ENCODE assay signal across 32 cellular contexts in the genomic region with DNA sequence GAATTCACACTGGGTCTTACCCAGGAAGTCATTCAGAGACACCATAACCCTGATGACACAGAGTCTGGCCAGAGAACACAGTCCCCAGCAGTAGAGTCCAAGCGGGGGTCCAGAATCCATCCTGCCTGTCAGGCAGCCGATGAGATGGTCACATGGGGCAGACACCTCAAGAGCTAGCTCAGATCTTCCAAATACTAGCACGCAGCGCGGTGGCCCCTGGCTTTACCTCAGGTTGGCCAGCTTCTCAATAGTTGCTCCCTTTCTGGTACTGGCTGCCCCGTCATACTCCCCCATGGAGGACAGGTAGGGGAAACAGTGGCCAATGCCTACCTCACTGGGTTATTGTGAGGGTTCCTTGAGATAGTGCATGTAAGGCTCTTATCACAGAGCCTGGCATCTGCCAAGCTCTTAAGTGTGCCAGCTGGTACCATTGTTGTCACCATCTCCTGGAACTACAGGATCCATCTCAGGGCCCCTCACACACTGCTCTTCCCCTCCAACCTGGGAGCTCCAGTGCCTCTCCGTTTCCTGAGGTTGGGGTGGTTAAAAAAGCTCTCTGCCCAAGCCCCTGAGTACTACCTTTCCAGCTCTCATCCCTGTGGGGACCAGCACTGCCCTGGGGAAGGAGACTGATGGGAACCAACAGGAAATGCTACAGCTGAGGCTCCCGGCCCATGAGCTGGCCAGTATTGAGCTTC. TPM values are rescaled to one million over a fixed set of nuclear protein-coding genes. Genes with fewer than 3 reads are reported as not detected.
"Had no signal": no experiment of that assay in that cellular context is flagged by ENCODE, and none has a peak within 500 bp of the region (broad histone marks: within the 10 kb centered on the region; RNA-seq: fewer than 3 reads in every experiment).

No MANE protein-coding gene starts in this region.

- ATAC-seq: heart right ventricle; mucosa of descending colon; naive thymus-derived CD4-positive, alpha-beta T cell; pancreas; right lobe of liver; stimulated activated naive B cell treated with anti-CD40 and anti-IgM and Interleukin-4, amounts not matched to agents 10 μg/mL and 1 μg/mL and 100 μg/mL, for 72 hours; stimulated activated naive CD8-positive, alpha-beta T cell treated with anti-CD3 and anti-CD28 coated beads, Interleukin-15, Interleukin-2, amounts not matched to agents 100 U/mL and 50 U/mL, for 24 hours had no signal

- H3K9me3 ChIP-seq: heart right ventricle, left ventricle myocardium inferior, mucosa of descending colon, pancreas, right atrium auricular region, right lobe of liver, stomach, suprapubic skin, thoracic aorta, tibial artery, vagina had no signal

- H3K36me3 ChIP-seq: heart right ventricle, left ventricle myocardium inferior, neural progenitor cell, pancreas, right atrium auricular region, right lobe of liver, stomach, suprapubic skin, thoracic aorta, tibial artery, vagina had no signal

- H3K27ac ChIP-seq: heart right ventricle, hepatocyte, left ventricle myocardium inferior, neural progenitor cell, pancreas, right atrium auricular region, right lobe of liver, skin epidermis, stomach, suprapubic skin, thoracic aorta, tibial artery, vagina had no signal

- DNase-seq: heart right ventricle; islet precursor cell; left ventricle myocardium inferior; mesendoderm; midbrain; mucosa of descending colon; naive thymus-derived CD4-positive, alpha-beta T cell; nephron progenitor cell; pancreas; right lobe of liver; stimulated activated CD4-positive, alpha-beta T cell treated with anti-CD3 and anti-CD28 coated beads, Interleukin-12 subunit alpha, Interleukin-12 subunit beta, amount 100 ng/mL, for 4 hours; stimulated activated CD4-positive, alpha-beta T cell treated with anti-CD3 and anti-CD28 coated beads, Interleukin-15, amount 100 ng/mL, for 24 hours; stimulated activated CD4-positive, alpha-beta T cell treated with anti-CD3 and anti-CD28 coated beads, Interleukin-2, amount 100 ng/mL, for 24 hours; stimulated activated CD4-positive, alpha-beta T cell treated with anti-CD3 and anti-CD28 coated beads, Interleukin-4, amount 100 ng/mL, for 1 hour; stimulated activated naive B cell treated with anti-CD40 and anti-IgM and Interleukin-4, amounts not matched to agents 10 μg/mL and 1 μg/mL and 100 μg/mL, for 72 hours; stimulated activated naive CD8-positive, alpha-beta T cell treated with anti-CD3 and anti-CD28 coated beads, Interleukin-15, Interleukin-2, amounts not matched to agents 100 U/mL and 50 U/mL, for 24 hours; stomach; tibial artery had no signal

- H3K27me3 Mint-ChIP-seq: type B pancreatic cell had no signal

- H3K4me1 Mint-ChIP-seq: stimulated activated naive B cell treated with anti-CD40 and anti-IgM and Interleukin-4, amounts not matched to agents 10 μg/mL and 1 μg/mL and 100 μg/mL, for 72 hours had no signal

- H3K36me3 Mint-ChIP-seq: naive thymus-derived CD4-positive, alpha-beta T cell; neural progenitor cell; stimulated activated naive B cell treated with anti-CD40 and anti-IgM and Interleukin-4, amounts not matched to agents 10 μg/mL and 1 μg/mL and 100 μg/mL, for 72 hours; type B pancreatic cell had no signal

- H3K9me3 Mint-ChIP-seq: naive thymus-derived CD4-positive, alpha-beta T cell; nephron progenitor cell; neural progenitor cell; stimulated activated naive B cell treated with anti-CD40 and anti-IgM and Interleukin-4, amounts not matched to agents 10 μg/mL and 1 μg/mL and 100 μg/mL, for 72 hours; type B pancreatic cell had no signal

- H2AFZ ChIP-seq: hepatocyte, neural progenitor cell had no signal

- H3K9ac ChIP-seq: neural progenitor cell had no signal

- H3K4me3 ChIP-seq: heart right ventricle, hepatocyte, left ventricle myocardium inferior, lung, mucosa of descending colon, neural progenitor cell, pancreas, right atrium auricular region, right lobe of liver, skin epidermis, stomach, suprapubic skin, thoracic aorta, tibial artery, vagina had no signal

- H3K4me1 ChIP-seq: neural progenitor cell, suprapubic skin, vagina had no signal

- H3K4me3 Mint-ChIP-seq: naive thymus-derived CD4-positive, alpha-beta T cell; nephron progenitor cell; neural progenitor cell; stimulated activated naive B cell treated with anti-CD40 and anti-IgM and Interleukin-4, amounts not matched to agents 10 μg/mL and 1 μg/mL and 100 μg/mL, for 72 hours; type B pancreatic cell had no signal

- H3K27ac Mint-ChIP-seq: nephron progenitor cell; neural progenitor cell; stimulated activated naive B cell treated with anti-CD40 and anti-IgM and Interleukin-4, amounts not matched to agents 10 μg/mL and 1 μg/mL and 100 μg/mL, for 72 hours; type B pancreatic cell had no signal

- H3K4me2 ChIP-seq: hepatocyte, neural progenitor cell had no signal

- H3K27me3 ChIP-seq: heart right ventricle, hepatocyte, neural progenitor cell, pancreas, right atrium auricular region, right lobe of liver, stomach, suprapubic skin, tibial artery, vagina had no signal

RNA-seq across cellular contexts. Expression of a gene that starts 3.5 kb away (rescaled TPM):
- total RNA-seq: lower leg skin; mucosa of descending colon; myocyte; naive thymus-derived CD4-positive, alpha-beta T cell; omental fat pad; pulmonary artery endothelial cell; suprapubic skin; ureter; vagina had no signal
- polyA plus RNA-seq: lung; naive thymus-derived CD4-positive, alpha-beta T cell; stomach had no signal
